ENCODE assay signal across 8 cellular contexts in genomic region chr6:3751730-3752537, GRCh38. TPM values are rescaled to one million over a fixed set of nuclear protein-coding genes. Genes with fewer than 3 reads are reported as not detected.
DNase-seq lines count a peak whose midpoint lies in the region; ATAC-seq and TF ChIP-seq lines count a peak whose summit lies in the region.

No MANE protein-coding gene starts in this region.

- H3K36me3 ChIP-seq in Peyer's patch (no peaks in the 10 kb centered on the region), neural cell (ENCODE audit: insufficient read depth, low read length) (no peaks in the 10 kb centered on the region)

- peak; percentile 94 for DNase-seq in AG10803 (ENCODE audit: low read depth)
- peak; percentile 80 to 92 (median 86) for DNase-seq in Peyer's patch
- peak; percentile 37 for DNase-seq in activated gamma-delta T cell treated with anti-CD3 and anti-CD28 coated beads, Interleukin-2, amount 50 U/mL, for 16 hours (ENCODE audit: low read depth)
- peak; percentile 95 for DNase-seq in fibroblast of villous mesenchyme (ENCODE audit: low read depth)
- peak; percentile 90 for DNase-seq in stromal cell of bone marrow (ENCODE audit: low read depth)

- H3K27ac ChIP-seq in Peyer's patch (peak overlapping the region; percentile 90 to 96 (median 94)), neural cell (ENCODE audit: low read length) (no peak overlapping the region)

- H3K4me1 ChIP-seq in Peyer's patch, result peaks cover 0 to 26% (median 19%) of the 10 kb centered on the region in 4 donors

- H3K4me3 ChIP-seq in AG10803 (ENCODE audit: low read length) (peak overlapping the region; percentile 94), Peyer's patch (peak overlapping the region; percentile 58 to 85 (median 77)), fibroblast of villous mesenchyme (ENCODE audit: low read depth, low read length) (peak overlapping the region; percentile 87), neural cell (ENCODE audit: low read length) (peak overlapping the region; percentile 77)

- peak; percentile 23 to 45 for TF ChIP-seq POLR2A in Peyer's patch (IDR thresholded peaks at IDR 0.05)

- no peak for TF ChIP-seq EP300 in neural cell (conservative IDR thresholded peaks at IDR 0.05; ENCODE audit: poor library complexity, severe bottlenecking)

- H3K27me3 ChIP-seq in Peyer's patch (no peaks in the 10 kb centered on the region), neural cell (ENCODE audit: insufficient read depth, low read depth, low read length) (peaks cover 41% of the 10 kb centered on the region)

- H3K9me2 ChIP-seq in neural cell (ENCODE audit: insufficient read depth, low read length), result no peaks in the 10 kb centered on the region

- H3K9ac ChIP-seq in neural cell (ENCODE audit: low read length), result peak overlapping the region; percentile 46

- H3K9me3 ChIP-seq in Peyer's patch (no peaks in the 10 kb centered on the region), neural cell (ENCODE audit: low read length) (no peaks in the 10 kb centered on the region)

- peak; percentile 32 for TF ChIP-seq CTCF in AG10803 (conservative IDR thresholded peaks at IDR 0.05; ENCODE audit: low read length)
- peak; percentile 3 to 37 (median 29) for TF ChIP-seq CTCF in Peyer's patch (IDR thresholded peaks at IDR 0.05)
- TF ChIP-seq CTCF in fibroblast of villous mesenchyme (IDR thresholded peaks at IDR 0.05; ENCODE audit: insufficient read depth, low read depth, low read length), result peak; percentile 44
- peak; percentile 48 for TF ChIP-seq CTCF in neural cell (IDR thresholded peaks at IDR 0.05; ENCODE audit: poor library complexity, severe bottlenecking)

- no peaks in the 10 kb centered on the region for H3F3A ChIP-seq in neural cell (ENCODE audit: insufficient read depth, low read length, poor library complexity, severe bottlenecking)

- no peak for TF ChIP-seq RAD21 in neural cell (conservative IDR thresholded peaks at IDR 0.05)

- H3K4me2 ChIP-seq in neural cell (ENCODE audit: low read length), result no peak overlapping the region

- no peaks in the 10 kb centered on the region for H4K20me1 ChIP-seq in neural cell (ENCODE audit: insufficient read depth)

- no peaks in the 10 kb centered on the region for H3K79me2 ChIP-seq in neural cell (replicated peaks; ENCODE audit: insufficient read depth, low read length)

- ATAC-seq in GM18907 (IDR thresholded peaks at IDR 0.05; ENCODE audit: unreplicated experiment), result peak; percentile 68
- peak; percentile 78 for ATAC-seq in HG03135 (IDR thresholded peaks at IDR 0.05; ENCODE audit: unreplicated experiment)

- no peak overlapping the region for H2AFZ ChIP-seq in neural cell (ENCODE audit: low read depth, low read length)

TF ChIP-seq in neural cell, 6 proteins besides CTCF, POLR2A, EP300 and RAD21:
- peak; percentile 37 for TF ChIP-seq MXI1 (conservative IDR thresholded peaks at IDR 0.05; ENCODE audit: poor library complexity, severe bottlenecking)
- TF ChIP-seq, protein P1, sequence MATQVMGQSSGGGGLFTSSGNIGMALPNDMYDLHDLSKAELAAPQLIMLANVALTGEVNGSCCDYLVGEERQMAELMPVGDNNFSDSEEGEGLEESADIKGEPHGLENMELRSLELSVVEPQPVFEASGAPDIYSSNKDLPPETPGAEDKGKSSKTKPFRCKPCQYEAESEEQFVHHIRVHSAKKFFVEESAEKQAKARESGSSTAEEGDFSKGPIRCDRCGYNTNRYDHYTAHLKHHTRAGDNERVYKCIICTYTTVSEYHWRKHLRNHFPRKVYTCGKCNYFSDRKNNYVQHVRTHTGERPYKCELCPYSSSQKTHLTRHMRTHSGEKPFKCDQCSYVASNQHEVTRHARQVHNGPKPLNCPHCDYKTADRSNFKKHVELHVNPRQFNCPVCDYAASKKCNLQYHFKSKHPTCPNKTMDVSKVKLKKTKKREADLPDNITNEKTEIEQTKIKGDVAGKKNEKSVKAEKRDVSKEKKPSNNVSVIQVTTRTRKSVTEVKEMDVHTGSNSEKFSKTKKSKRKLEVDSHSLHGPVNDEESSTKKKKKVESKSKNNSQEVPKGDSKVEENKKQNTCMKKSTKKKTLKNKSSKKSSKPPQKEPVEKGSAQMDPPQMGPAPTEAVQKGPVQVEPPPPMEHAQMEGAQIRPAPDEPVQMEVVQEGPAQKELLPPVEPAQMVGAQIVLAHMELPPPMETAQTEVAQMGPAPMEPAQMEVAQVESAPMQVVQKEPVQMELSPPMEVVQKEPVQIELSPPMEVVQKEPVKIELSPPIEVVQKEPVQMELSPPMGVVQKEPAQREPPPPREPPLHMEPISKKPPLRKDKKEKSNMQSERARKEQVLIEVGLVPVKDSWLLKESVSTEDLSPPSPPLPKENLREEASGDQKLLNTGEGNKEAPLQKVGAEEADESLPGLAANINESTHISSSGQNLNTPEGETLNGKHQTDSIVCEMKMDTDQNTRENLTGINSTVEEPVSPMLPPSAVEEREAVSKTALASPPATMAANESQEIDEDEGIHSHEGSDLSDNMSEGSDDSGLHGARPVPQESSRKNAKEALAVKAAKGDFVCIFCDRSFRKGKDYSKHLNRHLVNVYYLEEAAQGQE (IDR thresholded peaks at IDR 0.05; ENCODE audit: borderline replicate concordance), result no peak
- no peak for TF ChIP-seq SMC3 (conservative IDR thresholded peaks at IDR 0.05; ENCODE audit: poor library complexity)
- TF ChIP-seq POLR2AphosphoS5 (IDR thresholded peaks at IDR 0.05), result no peak
- TF ChIP-seq EZH2 (IDR thresholded peaks at IDR 0.05; ENCODE audit: borderline replicate concordance, insufficient read depth, low read length, poor library complexity, severe bottlenecking), result no peak
TF ChIP-seq in neural cell: peak in this region for 1.

RNA-seq across cellular contexts. Expression of gene PXDC1, which starts 0.4 kb away (rescaled TPM):
- total RNA-seq in Peyer's patch, result 10 to 100 TPM; 35.5 to 69.4 (median 61.1) TPM
- 82.1 and 92.4 TPM in 2 replicates for total RNA-seq in fibroblast of villous mesenchyme
- polyA plus RNA-seq in neural cell, result 3.9 and 4.2 TPM in 2 replicates
- 3.2 and 3.9 TPM in 2 replicates for polyA minus RNA-seq in neural cell

Comparison
In these comparisons a context has a peak if more than half of its experiments do, and no peak if none do; other contexts are left out.
1. DNase-seq: peak in every context shown above with its lines; median percentile 95 in fibroblast of villous mesenchyme; 94 in AG10803; 90 in stromal cell of bone marrow; 86 in Peyer's patch; 37 in activated gamma-delta T cell treated with anti-CD3 and anti-CD28 coated beads, Interleukin-2, amount 50 U/mL, for 16 hours.